9 cellular contexts compared by ENCODE assay signal in the genomic region with DNA sequence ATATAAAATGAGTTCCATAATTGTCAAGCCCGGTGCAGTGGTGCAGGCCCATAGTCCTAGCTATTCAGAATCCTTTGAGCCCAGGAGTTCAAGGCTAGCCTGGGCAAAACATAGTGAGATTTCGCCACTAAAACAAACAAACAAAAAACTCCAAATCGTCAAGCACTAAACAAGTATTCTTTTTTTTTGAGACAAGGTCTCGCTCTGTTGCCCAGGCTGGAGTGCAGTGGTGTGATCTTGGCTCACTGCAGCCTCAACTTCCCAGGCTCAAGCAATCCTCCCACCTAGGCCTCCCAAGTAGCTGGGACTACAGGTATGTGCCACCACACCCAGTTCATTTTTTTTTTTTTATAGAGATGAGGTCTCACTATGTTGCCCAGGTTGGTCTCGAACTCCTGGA. TPM values are rescaled to one million over a fixed set of nuclear protein-coding genes. Genes with fewer than 3 reads are reported as not detected.
DNase-seq lines count a peak whose midpoint lies in the region; ATAC-seq and TF ChIP-seq lines count a peak whose summit lies in the region.
"Not testable (repeated sequence)": the region's sequence is repeated elsewhere in the genome, so short reads cannot be mapped to it uniquely, and the experiment has no call there.
"Had no signal": no experiment of that assay in that cellular context is flagged by ENCODE, and none has a peak within 500 bp of the region (broad histone marks: within the 10 kb centered on the region; RNA-seq: fewer than 3 reads in every experiment).

No MANE protein-coding gene starts in this region.

- not testable (repeated sequence) for H3K36me3 ChIP-seq in GM23338 (ENCODE audit: insufficient read depth)
- H3K36me3 ChIP-seq in WERI-Rb-1 (peaks cover 53% of the 10 kb centered on the region), left ventricle myocardium inferior (peaks cover 79% of the 10 kb centered on the region), trophoblast cell (ENCODE audit: control insufficient read depth in 1 of 2, insufficient read depth in 2 of 2, low read length in 2 of 2) (peaks cover 41 to 43% of the 10 kb centered on the region in 2 experiments), skeletal muscle tissue (ENCODE audit: control insufficient read depth in 3 of 3, insufficient read depth in 3 of 3, low read length in 3 of 3) (peaks cover 41 to 58% (median 49%) of the 10 kb centered on the region in 3 donors)

- no CpG with 5 or more reads among the region's 5 CpGs for WGBS in trophoblast cell (ENCODE audit: extremely low coverage, insufficient coverage, insufficient read length)

- not testable (repeated sequence) for H3K4me1 Mint-ChIP-seq in GM23338

- H3K4ac ChIP-seq in trophoblast cell (ENCODE audit: low read depth, low read length): not testable (repeated sequence)

- not testable (repeated sequence) for H4K8ac ChIP-seq in trophoblast cell (ENCODE audit: low read depth, low read length)

- not testable (repeated sequence) for H3K4me1 ChIP-seq in GM23338 (ENCODE audit: insufficient read depth)
- H3K4me1 ChIP-seq in left ventricle myocardium inferior (peaks cover 54% of the 10 kb centered on the region), trophoblast cell (ENCODE audit: control insufficient read depth in 1 of 2, insufficient read depth in 2 of 2, low read length in 2 of 2) (peaks cover 42 to 47% of the 10 kb centered on the region in 2 experiments), skeletal muscle tissue (ENCODE audit: control insufficient read depth in 3 of 3, insufficient read depth in 3 of 3, low read length in 3 of 3) (peaks cover 45 to 76% (median 54%) of the 10 kb centered on the region in 3 donors)

- not testable (repeated sequence) for ATAC-seq in GM23338

- not testable (repeated sequence) for H3K4me3 ChIP-seq in GM23338; WERI-Rb-1 (ENCODE audit: low read depth, low read length); dorsolateral prefrontal cortex; left ventricle myocardium inferior; trophoblast cell (ENCODE audit: low read depth, low read length); skeletal muscle tissue (ENCODE audit: low read length in 3 of 3)

- CTCF ChIA-PET in RWPE1 (lab: Yijun Ruan, JAX): not testable (repeated sequence)

- H3K9me3 ChIP-seq in WERI-Rb-1 (ENCODE audit: severe bottlenecking); left ventricle myocardium inferior (replicated peaks); trophoblast cell (ENCODE audit: insufficient read depth, low read depth, low read length); skeletal muscle tissue (ENCODE audit: control insufficient read depth in 3 of 3, low read length in 3 of 3): not testable (repeated sequence)

- not testable (repeated sequence) for H3K27me3 ChIP-seq in GM23338 (ENCODE audit: insufficient read depth); WERI-Rb-1 (ENCODE audit: insufficient read depth, low read depth, severe bottlenecking); dorsolateral prefrontal cortex; left ventricle myocardium inferior (ENCODE audit: low read depth); trophoblast cell (ENCODE audit: insufficient read depth, low read length); skeletal muscle tissue (ENCODE audit: control insufficient read depth in 3 of 3, insufficient read depth in 3 of 3, low read length in 3 of 3)

- H4K12ac ChIP-seq in trophoblast cell (ENCODE audit: low read depth, low read length): not testable (repeated sequence)

- H3K27me3 Mint-ChIP-seq in GM23338 (ENCODE audit: insufficient read depth, low read depth, poor library complexity): not testable (repeated sequence)

- H2BK5ac ChIP-seq in trophoblast cell (ENCODE audit: low read depth, low read length, poor library complexity): peak overlapping the region; percentile 38

- not testable (repeated sequence) for H3K27ac Mint-ChIP-seq in GM23338

- peak overlapping the region; percentile 52 for H4K91ac ChIP-seq in trophoblast cell (ENCODE audit: low read depth, low read length)

- not testable (repeated sequence) for H2AK5ac ChIP-seq in trophoblast cell (ENCODE audit: low read length)

- H3K9me2 ChIP-seq in GM23338 (ENCODE audit: insufficient read depth): not testable (repeated sequence)

- POLR2A ChIA-PET in RWPE1 (lab: Yijun Ruan, JAX; ENCODE audit: low non-redundant PET): not testable (repeated sequence)

- peak overlapping the region; percentile 56 for H2BK12ac ChIP-seq in trophoblast cell (ENCODE audit: low read length)

- not testable (repeated sequence) for H3K14ac ChIP-seq in trophoblast cell (ENCODE audit: low read length)

- not testable (repeated sequence) for H3K4me2 ChIP-seq in GM23338; trophoblast cell (ENCODE audit: low read length)

- not testable (repeated sequence) for H3F3A ChIP-seq in GM23338 (replicated peaks; ENCODE audit: low read depth)

- peaks cover 51% of the 10 kb centered on the region for H3K36me3 Mint-ChIP-seq in GM23338 (ENCODE audit: low read depth)

- not testable (repeated sequence) for H3K23ac ChIP-seq in trophoblast cell (ENCODE audit: low read length)

- not testable (repeated sequence) for DNase-seq in GM23338 (ENCODE audit: low spot score); RWPE1 (ENCODE audit: low spot score); WERI-Rb-1; dorsolateral prefrontal cortex; left ventricle myocardium inferior; trophoblast cell

- intact Hi-C loops in dorsolateral prefrontal cortex (cut with DNase I): loop anchor here in 1 of 2 donors (5.0 kb wide), 1 partner anchor 33 kb away; no protein-coding TSS in a partner anchor
- intact Hi-C loops in left ventricle myocardium inferior (cut with micrococcal nuclease): not testable (repeated sequence)

- not testable (repeated sequence) for H3K79me2 ChIP-seq in GM23338 (replicated peaks; ENCODE audit: insufficient read depth); trophoblast cell (ENCODE audit: control insufficient read depth, insufficient read depth, low read length, poor library complexity)

- H3K79me1 ChIP-seq in trophoblast cell (ENCODE audit: low read length): peaks cover 19% of the 10 kb centered on the region

- H3K27ac ChIP-seq in GM23338 (ENCODE audit: low read depth) (0 out of 2 replicates have a peak overlapping the region, but pooled peaks have one; percentile 55), RWPE1 (peak overlapping the region; percentile 77), WERI-Rb-1 (peak overlapping the region; percentile 20; the same call in 1 of the 2 replicates), dorsolateral prefrontal cortex (peak overlapping the region in 36 of 59 donors; percentile 1 to 87 (median 50)), left ventricle myocardium inferior (replicated peaks) (peak overlapping the region; percentile 78), trophoblast cell (ENCODE audit: low read depth, low read length) (peak overlapping the region; percentile 62), skeletal muscle tissue (ENCODE audit: low read depth, low read length) (peak overlapping the region; percentile 12)

- not testable (repeated sequence) for TF ChIP-seq CTCF in GM23338 (conservative IDR thresholded peaks at IDR 0.05; ENCODE audit: low read depth in 2 of 2); RWPE1 (conservative IDR thresholded peaks at IDR 0.05; ENCODE audit: low read depth); WERI-Rb-1 (IDR thresholded peaks at IDR 0.05; ENCODE audit: low read depth, low read length); dorsolateral prefrontal cortex (IDR thresholded peaks at IDR 0.05 in 54 of 56, conservative IDR thresholded peaks at IDR 0.05 in 2 of 56; ENCODE audit: low read depth in 1 of 56, partially characterized antibody in 56 of 56); left ventricle myocardium inferior (IDR thresholded peaks at IDR 0.05; ENCODE audit: borderline replicate concordance)

- H4K20me1 ChIP-seq in GM23338 (replicated peaks; ENCODE audit: insufficient read depth): not testable (repeated sequence)

- H3K9ac ChIP-seq in trophoblast cell (ENCODE audit: low read length); skeletal muscle tissue (ENCODE audit: low read depth in 1 of 3, low read length in 3 of 3): not testable (repeated sequence)

- not testable (repeated sequence) for H3K4me3 Mint-ChIP-seq in GM23338

- not testable (repeated sequence) for H2AFZ ChIP-seq in GM23338; trophoblast cell (ENCODE audit: insufficient read depth, low read length, poor library complexity)

- H2BK120ac ChIP-seq in trophoblast cell (ENCODE audit: insufficient read depth, low read length, poor library complexity): peak overlapping the region; percentile 62

- not testable (repeated sequence) for H3K9me3 Mint-ChIP-seq in GM23338

- H3K18ac ChIP-seq in trophoblast cell (ENCODE audit: low read length): not testable (repeated sequence)

RNA-seq across cellular contexts. Expression of gene RASL10A, which starts 29.4 kb away (rescaled TPM):
- 0.54 and 3.0 TPM in 2 replicates for total RNA-seq in GM23338 (2014; rRNA removed; shearing (Covaris generic))
- 0.99 and 1.6 TPM in 2 replicates for polyA plus RNA-seq in GM23338 (2016; fragmentation: Nextera tagmentation; extraction: Ambion mirVana)
- 10 to 100 TPM in 119 of 120 experiments, 1 to 10 TPM in 1; 8.9 to 47.8 (median 25.3) TPM for total RNA-seq in dorsolateral prefrontal cortex
- total RNA-seq in left ventricle myocardium inferior: 1.4 TPM
- polyA plus RNA-seq in trophoblast cell (2013): 1.1 and 1.2 TPM in 2 replicates
- under 0.01 TPM for total RNA-seq in skeletal muscle tissue
- total RNA-seq: A673 had no signal

RNA-seq across cellular contexts. Expression of gene GAS2L1, which starts 38.4 kb away (rescaled TPM):
- 4.9 and 9.5 TPM in 2 replicates for total RNA-seq in GM23338 (2014; rRNA removed; shearing (Covaris generic))
- polyA plus RNA-seq in GM23338 (2016; fragmentation: Nextera tagmentation; extraction: Ambion mirVana): 3.7 and 5.2 TPM in 2 replicates
- 100 to 1,000 TPM in 1 of 120 experiments, 10 to 100 TPM in 119; 33.5 to 139 (median 57.6) TPM for total RNA-seq in dorsolateral prefrontal cortex
- 22.4 TPM for total RNA-seq in left ventricle myocardium inferior
- polyA plus RNA-seq in trophoblast cell (2013): 14.6 and 14.7 TPM in 2 replicates
- total RNA-seq in skeletal muscle tissue: 3.1 TPM
- total RNA-seq: CD8-positive, alpha-beta T cell had no signal

RNA-seq across cellular contexts. Expression of gene AP1B1, which starts 43.5 kb away (rescaled TPM):
- 67.5 and 74.4 TPM in 2 replicates for total RNA-seq in GM23338 (2014; rRNA removed; shearing (Covaris generic))
- 19.5 TPM in 2 replicates for polyA plus RNA-seq in GM23338 (2016; fragmentation: Nextera tagmentation; extraction: Ambion mirVana)
- total RNA-seq in dorsolateral prefrontal cortex (100 to 1,000 TPM in 6 of 120 experiments, 10 to 100 TPM in 114; 62.6 to 104 (median 87.0) TPM), left ventricle myocardium inferior (28.2 TPM), skeletal muscle tissue (23.0 TPM)
- 40.3 and 41.0 TPM in 2 replicates for polyA plus RNA-seq in trophoblast cell (2013)

Comparison
In these comparisons a context has a peak if more than half of its experiments do, and no peak if none do; other contexts are left out.
1. H3K27ac ChIP-seq: peak in every context shown above with its lines; median percentile 78 in left ventricle myocardium inferior; 77 in RWPE1; 62 in trophoblast cell; 55 in GM23338; 50 in dorsolateral prefrontal cortex; 20 in WERI-Rb-1; 12 in skeletal muscle tissue.